Comparison of ENCODE assay signal across 10 cellular contexts in the genomic region with DNA sequence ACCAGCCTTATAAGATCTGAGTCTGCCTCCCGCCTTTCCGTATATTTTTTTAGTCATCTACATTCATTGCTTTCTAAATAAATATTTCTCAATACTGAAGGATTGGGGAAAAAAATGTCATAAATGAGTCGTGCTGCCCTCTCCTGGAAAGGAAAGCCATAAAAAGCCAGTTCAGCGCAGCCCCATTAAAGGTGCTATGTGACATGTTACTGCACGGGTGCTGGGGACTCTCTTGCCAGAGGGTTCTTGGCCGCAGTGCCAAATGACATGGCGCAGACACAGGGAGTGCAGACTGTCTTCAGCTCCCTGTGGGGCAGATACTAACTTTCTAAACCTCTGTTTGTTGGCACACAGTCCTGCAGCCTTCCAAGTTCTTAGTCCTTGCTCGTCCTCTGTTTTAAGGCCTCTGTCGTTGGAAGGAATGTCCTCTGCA. TPM values are rescaled to one million over a fixed set of nuclear protein-coding genes. Genes with fewer than 3 reads are reported as not detected.
DNase-seq lines count a peak whose midpoint lies in the region; ATAC-seq and TF ChIP-seq lines count a peak whose summit lies in the region.
"Had no signal": no experiment of that assay in that cellular context is flagged by ENCODE, and none has a peak within 500 bp of the region (broad histone marks: within the 10 kb centered on the region; RNA-seq: fewer than 3 reads in every experiment).

No MANE protein-coding gene starts in this region.

- H2AFZ ChIP-seq in trophoblast cell (ENCODE audit: insufficient read depth, low read length, poor library complexity) = no peak overlapping the region

- H3K36me3 Mint-ChIP-seq in CD8-positive, alpha-beta T cell = no peaks in the 10 kb centered on the region
- H3K36me3 Mint-ChIP-seq: activated naive CD4-positive, alpha-beta T cell treated with anti-CD3 and anti-CD28 coated beads, Interleukin-2, amount 10 ng/mL, durations not matched to agents 7 days and 5 days had no signal

- WGBS in trophoblast cell (ENCODE audit: extremely low coverage, insufficient coverage, insufficient read length) = no CpG with 5 or more reads among the region's 9 CpGs

- no peak overlapping the region for H3K18ac ChIP-seq in trophoblast cell (ENCODE audit: low read length)

- no peaks in the 10 kb centered on the region for H3K4me1 Mint-ChIP-seq in CD8-positive, alpha-beta T cell (ENCODE audit: low read depth)
- H3K4me1 Mint-ChIP-seq: activated naive CD4-positive, alpha-beta T cell treated with anti-CD3 and anti-CD28 coated beads, Interleukin-2, amount 10 ng/mL, durations not matched to agents 7 days and 5 days had no signal

- POLR2A ChIA-PET in CD8-positive, alpha-beta T cell (lab: Charles Lee) = no interaction called here

- no peak overlapping the region for H3K27ac ChIP-seq in trophoblast cell (ENCODE audit: low read depth, low read length)
- no peak overlapping the region for H3K27ac ChIP-seq in CD8-positive, alpha-beta T cell (ENCODE audit: low read depth, low read length)

- H3K36me3 ChIP-seq in GM06990 (ENCODE audit: control insufficient read depth, insufficient read depth, low read length) = no peaks in the 10 kb centered on the region
- no peaks in the 10 kb centered on the region for H3K36me3 ChIP-seq in trophoblast cell (ENCODE audit: control insufficient read depth in 1 of 2, insufficient read depth in 2 of 2, low read length in 2 of 2)
- no peaks in the 10 kb centered on the region for H3K36me3 ChIP-seq in CD8-positive, alpha-beta T cell (ENCODE audit: insufficient read depth, low read length)

- no peak overlapping the region for H3K4ac ChIP-seq in trophoblast cell (ENCODE audit: low read depth, low read length)

- H2BK12ac ChIP-seq in trophoblast cell (ENCODE audit: low read length) = no peak overlapping the region

- H3K4me3 Mint-ChIP-seq in CD8-positive, alpha-beta T cell = no peak overlapping the region
- H3K4me3 Mint-ChIP-seq: activated naive CD4-positive, alpha-beta T cell treated with anti-CD3 and anti-CD28 coated beads, Interleukin-2, amount 10 ng/mL, durations not matched to agents 7 days and 5 days had no signal

- no peak overlapping the region for H4K8ac ChIP-seq in trophoblast cell (ENCODE audit: low read depth, low read length)

- DNase-seq in GM06990 (ENCODE audit: extremely low read depth, insufficient read length) = no peak
- peak; percentile 11 for DNase-seq in OCI-M1 (lab: John Stamatoyannopoulos, UW)
- DNase-seq in trophoblast cell = peak; percentile 30 to 73
- DNase-seq in NCI-H187 (lab: John Stamatoyannopoulos, UW) = no peak
- no peak for DNase-seq in CD8-positive, alpha-beta T cell
- no peak for DNase-seq in NCI-H748 (lab: John Stamatoyannopoulos, UW; ENCODE audit: unreplicated experiment)
- DNase-seq: activated naive CD4-positive, alpha-beta T cell treated with anti-CD3 and anti-CD28 coated beads, Interleukin-2, amount 10 ng/mL, durations not matched to agents 7 days and 5 days; stimulated activated CD4-positive, alpha-beta T cell treated with anti-CD3 and anti-CD28 coated beads, Interleukin-1b, Interleukin-23, amount 100 ng/mL, for 48 hours had no signal

- no peak overlapping the region for H3K14ac ChIP-seq in trophoblast cell (ENCODE audit: low read length)

- no peaks in the 10 kb centered on the region for H3K79me1 ChIP-seq in trophoblast cell (ENCODE audit: low read length)

- CTCF ChIA-PET in CD8-positive, alpha-beta T cell (lab: Charles Lee) = interaction anchor here (1.9 to 13.7 kb wide), 2 partner anchors 11 to 190 kb away, joined by 4 to 236 read pairs; no protein-coding TSS in a partner anchor

- no peak overlapping the region for H4K12ac ChIP-seq in trophoblast cell (ENCODE audit: low read depth, low read length)

- H3K4me1 ChIP-seq in trophoblast cell (ENCODE audit: control insufficient read depth in 1 of 2, insufficient read depth in 2 of 2, low read length in 2 of 2) = no peaks in the 10 kb centered on the region
- H3K4me1 ChIP-seq in CD8-positive, alpha-beta T cell (ENCODE audit: insufficient read depth, low read length) = no peaks in the 10 kb centered on the region

- no peak overlapping the region for H2BK120ac ChIP-seq in trophoblast cell (ENCODE audit: insufficient read depth, low read length, poor library complexity)

- ATAC-seq in esophagus mucosa (peak; percentile 50), HG02623 (IDR thresholded peaks at IDR 0.05; ENCODE audit: unreplicated experiment) (no peak)
- ATAC-seq in CD8-positive, alpha-beta T cell = no peak

- H3K27ac Mint-ChIP-seq in CD8-positive, alpha-beta T cell = no peak overlapping the region
- H3K27ac Mint-ChIP-seq: activated naive CD4-positive, alpha-beta T cell treated with anti-CD3 and anti-CD28 coated beads, Interleukin-2, amount 10 ng/mL, durations not matched to agents 7 days and 5 days had no signal

- no peak overlapping the region for H3K4me2 ChIP-seq in trophoblast cell (ENCODE audit: low read length)

- H3K9ac ChIP-seq in trophoblast cell (ENCODE audit: low read length) = no peak overlapping the region

- H2BK5ac ChIP-seq in trophoblast cell (ENCODE audit: low read depth, low read length, poor library complexity) = no peak overlapping the region

- H2AK5ac ChIP-seq in trophoblast cell (ENCODE audit: low read length) = no peak overlapping the region

- H3K27me3 ChIP-seq in GM06990 (replicated peaks; ENCODE audit: control insufficient read depth, insufficient read depth, low read length) (no peaks in the 10 kb centered on the region; the same call in 1 of the 2 replicates), trophoblast cell (ENCODE audit: insufficient read depth, low read length) (no peaks in the 10 kb centered on the region)
- no peaks in the 10 kb centered on the region for H3K27me3 ChIP-seq in CD8-positive, alpha-beta T cell (ENCODE audit: insufficient read depth, low read length)

- H3K9me3 Mint-ChIP-seq in CD8-positive, alpha-beta T cell = no peaks in the 10 kb centered on the region
- H3K9me3 Mint-ChIP-seq: activated naive CD4-positive, alpha-beta T cell treated with anti-CD3 and anti-CD28 coated beads, Interleukin-2, amount 10 ng/mL, durations not matched to agents 7 days and 5 days had no signal

- no peaks in the 10 kb centered on the region for H3K27me3 Mint-ChIP-seq in CD8-positive, alpha-beta T cell (ENCODE audit: low read depth)

- H3K79me2 ChIP-seq in trophoblast cell (ENCODE audit: control insufficient read depth, insufficient read depth, low read length, poor library complexity) = no peaks in the 10 kb centered on the region

- no peaks in the 10 kb centered on the region for H3K9me3 ChIP-seq in trophoblast cell (ENCODE audit: insufficient read depth, low read depth, low read length)
- H3K9me3 ChIP-seq in CD8-positive, alpha-beta T cell (ENCODE audit: low read length) = no peaks in the 10 kb centered on the region

- no peak overlapping the region for H3K23ac ChIP-seq in trophoblast cell (ENCODE audit: low read length)

- peak; percentile 24 for TF ChIP-seq CTCF in GM06990 (IDR thresholded peaks at IDR 0.05; ENCODE audit: insufficient read depth, low read length, poor library complexity, severe bottlenecking)
- TF ChIP-seq CTCF in CD8-positive, alpha-beta T cell (IDR thresholded peaks at IDR 0.05) = no peak

- H3K4me3 ChIP-seq in GM06990 (replicated peaks; ENCODE audit: low read depth, low read length) (no peak overlapping the region), trophoblast cell (ENCODE audit: low read depth, low read length) (no peak overlapping the region)
- H3K4me3 ChIP-seq in CD8-positive, alpha-beta T cell (ENCODE audit: low read depth, low read length) = no peak overlapping the region

- H4K91ac ChIP-seq in trophoblast cell (ENCODE audit: low read depth, low read length) = no peak overlapping the region

- intact Hi-C loops in CD8-positive, alpha-beta T cell (cut with DNase I, micrococcal nuclease) = loop anchor here (1.0 to 10.0 kb wide), 3 partner anchors 45 to 1523 kb away; no protein-coding TSS in a partner anchor

RNA-seq across cellular contexts. Expression of a gene that starts 53.7 kb away (rescaled TPM):
- total RNA-seq in esophagus mucosa = 21.3 TPM
- polyA plus RNA-seq in trophoblast cell (2013) = 19.0 and 19.3 TPM in 2 replicates
- 1 to 10 TPM in 1 of 2 experiments, under 1 TPM in 1; 0.76 to 1.2 TPM for total RNA-seq in CD8-positive, alpha-beta T cell

Comparison
In these comparisons a context has a peak if more than half of its experiments do, and no peak if none do; other contexts are left out.
1. DNase-seq: peak in OCI-M1 (single experiment) and trophoblast cell (2 of 2); none in GM06990 (single experiment), NCI-H187 (0 of 2), CD8-positive, alpha-beta T cell (0 of 7) and NCI-H748 (single experiment).
2. RNA of a gene that starts 53.7 kb away (total RNA-seq): 21.3 TPM in esophagus mucosa (single experiment); 0.76 to 1.2 TPM in CD8-positive, alpha-beta T cell; every median in the first group is over 10 times any median in the second.